2 cellular contexts compared by ENCODE assay signal in the genomic region with DNA sequence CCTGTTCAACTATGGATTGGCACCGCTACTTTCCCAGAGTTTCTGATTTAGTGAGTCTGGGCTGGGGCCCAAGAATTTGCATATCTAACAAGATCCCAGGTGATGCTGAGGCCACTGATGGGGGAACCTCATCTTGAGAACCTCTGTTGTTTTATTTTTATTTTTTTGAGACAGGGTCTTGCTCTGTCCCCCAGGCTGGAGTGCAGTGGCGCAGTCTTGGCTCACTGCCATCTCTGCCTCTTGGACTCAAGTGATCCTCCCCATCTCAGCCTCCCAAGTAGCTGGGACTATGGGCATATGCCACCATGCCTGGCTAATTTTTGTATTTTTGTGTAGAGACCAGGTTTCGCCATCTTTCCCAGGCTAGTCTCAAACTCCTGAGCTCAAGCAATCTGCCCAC.
TF ChIP-seq lines count a peak whose summit lies in the region.

No MANE protein-coding gene starts in this region.

TF ChIP-seq in HEK293, 187 proteins besides CTCF, POLR2A, EP300 and RAD21:
- TF ChIP-seq, protein P1, sequence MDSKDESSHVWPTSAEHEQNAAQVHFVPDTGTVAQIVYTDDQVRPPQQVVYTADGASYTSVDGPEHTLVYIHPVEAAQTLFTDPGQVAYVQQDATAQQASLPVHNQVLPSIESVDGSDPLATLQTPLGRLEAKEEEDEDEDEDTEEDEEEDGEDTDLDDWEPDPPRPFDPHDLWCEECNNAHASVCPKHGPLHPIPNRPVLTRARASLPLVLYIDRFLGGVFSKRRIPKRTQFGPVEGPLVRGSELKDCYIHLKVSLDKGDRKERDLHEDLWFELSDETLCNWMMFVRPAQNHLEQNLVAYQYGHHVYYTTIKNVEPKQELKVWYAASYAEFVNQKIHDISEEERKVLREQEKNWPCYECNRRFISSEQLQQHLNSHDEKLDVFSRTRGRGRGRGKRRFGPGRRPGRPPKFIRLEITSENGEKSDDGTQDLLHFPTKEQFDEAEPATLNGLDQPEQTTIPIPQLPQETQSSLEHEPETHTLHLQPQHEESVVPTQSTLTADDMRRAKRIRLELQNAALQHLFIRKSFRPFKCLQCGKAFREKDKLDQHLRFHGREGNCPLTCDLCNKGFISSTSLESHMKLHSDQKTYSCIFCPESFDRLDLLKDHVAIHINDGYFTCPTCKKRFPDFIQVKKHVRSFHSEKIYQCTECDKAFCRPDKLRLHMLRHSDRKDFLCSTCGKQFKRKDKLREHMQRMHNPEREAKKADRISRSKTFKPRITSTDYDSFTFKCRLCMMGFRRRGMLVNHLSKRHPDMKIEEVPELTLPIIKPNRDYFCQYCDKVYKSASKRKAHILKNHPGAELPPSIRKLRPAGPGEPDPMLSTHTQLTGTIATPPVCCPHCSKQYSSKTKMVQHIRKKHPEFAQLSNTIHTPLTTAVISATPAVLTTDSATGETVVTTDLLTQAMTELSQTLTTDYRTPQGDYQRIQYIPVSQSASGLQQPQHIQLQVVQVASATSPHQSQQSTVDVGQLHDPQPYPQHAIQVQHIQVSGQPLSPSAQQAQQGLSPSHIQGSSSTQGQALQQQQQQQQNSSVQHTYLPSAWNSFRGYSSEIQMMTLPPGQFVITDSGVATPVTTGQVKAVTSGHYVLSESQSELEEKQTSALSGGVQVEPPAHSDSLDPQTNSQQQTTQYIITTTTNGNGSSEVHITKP (tag by site-specific recombination; IDR thresholded peaks at IDR 0.05): peak; percentile 94
- TF ChIP-seq ZNF529 (tag by site-specific recombination; IDR thresholded peaks at IDR 0.05; ENCODE audit: insufficient replicate concordance): no peak
TF ChIP-seq in HEK293: peak in this region for 1.

TF ChIP-seq in H1, 55 proteins besides CTCF, POLR2A, EP300 and RAD21:
- no peak for TF ChIP-seq SP1 (IDR thresholded peaks at IDR 0.05; ENCODE audit: low read depth, low read length)
- TF ChIP-seq RFX5 (IDR thresholded peaks at IDR 0.05; ENCODE audit: borderline replicate concordance, low read depth, low read length): no peak
- TF ChIP-seq ASH2L (IDR thresholded peaks at IDR 0.05; ENCODE audit: low read length): no peak
- TF ChIP-seq TAF1 (IDR thresholded peaks at IDR 0.05; ENCODE audit: low read depth, low read length): no peak
- no peak for TF ChIP-seq PHF8 (conservative IDR thresholded peaks at IDR 0.05; ENCODE audit: low read depth, low read length)
- TF ChIP-seq SUZ12 (IDR thresholded peaks at IDR 0.05; ENCODE audit: low read length): no peak
- no peak for TF ChIP-seq CREB1 (IDR thresholded peaks at IDR 0.05)
- no peak for TF ChIP-seq CEBPB (IDR thresholded peaks at IDR 0.05; ENCODE audit: low read depth, low read length)
- TF ChIP-seq ZNF274 (IDR thresholded peaks at IDR 0.05; ENCODE audit: borderline replicate concordance, extremely low read depth, low read length): no peak
- no peak for TF ChIP-seq GABPA (IDR thresholded peaks at IDR 0.05; ENCODE audit: borderline replicate concordance, insufficient read depth, low read length)
- TF ChIP-seq, protein P2, sequence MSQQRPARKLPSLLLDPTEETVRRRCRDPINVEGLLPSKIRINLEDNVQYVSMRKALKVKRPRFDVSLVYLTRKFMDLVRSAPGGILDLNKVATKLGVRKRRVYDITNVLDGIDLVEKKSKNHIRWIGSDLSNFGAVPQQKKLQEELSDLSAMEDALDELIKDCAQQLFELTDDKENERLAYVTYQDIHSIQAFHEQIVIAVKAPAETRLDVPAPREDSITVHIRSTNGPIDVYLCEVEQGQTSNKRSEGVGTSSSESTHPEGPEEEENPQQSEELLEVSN (IDR thresholded peaks at IDR 0.05): no peak
- no peak for TF ChIP-seq CTBP2 (IDR thresholded peaks at IDR 0.05; ENCODE audit: borderline replicate concordance, insufficient read depth, insufficient read length, low read length)
- TF ChIP-seq MAFK (IDR thresholded peaks at IDR 0.05; ENCODE audit: low read depth, low read length): no peak
- TF ChIP-seq BCL11A (IDR thresholded peaks at IDR 0.05; ENCODE audit: low read depth in 2 of 2, low read length in 2 of 2): no peak
- TF ChIP-seq CHD1 (IDR thresholded peaks at IDR 0.05; ENCODE audit: low read depth, low read length): no peak
- no peak for TF ChIP-seq TEAD4 (IDR thresholded peaks at IDR 0.05; ENCODE audit: low read depth, low read length)
- no peak for TF ChIP-seq CBX8 (IDR thresholded peaks at IDR 0.05; ENCODE audit: borderline replicate concordance, low read depth, low read length)
- TF ChIP-seq KDM5A (IDR thresholded peaks at IDR 0.05; ENCODE audit: low read length): no peak
TF ChIP-seq in H1: peak in this region for 0.
